In the genomic region with DNA sequence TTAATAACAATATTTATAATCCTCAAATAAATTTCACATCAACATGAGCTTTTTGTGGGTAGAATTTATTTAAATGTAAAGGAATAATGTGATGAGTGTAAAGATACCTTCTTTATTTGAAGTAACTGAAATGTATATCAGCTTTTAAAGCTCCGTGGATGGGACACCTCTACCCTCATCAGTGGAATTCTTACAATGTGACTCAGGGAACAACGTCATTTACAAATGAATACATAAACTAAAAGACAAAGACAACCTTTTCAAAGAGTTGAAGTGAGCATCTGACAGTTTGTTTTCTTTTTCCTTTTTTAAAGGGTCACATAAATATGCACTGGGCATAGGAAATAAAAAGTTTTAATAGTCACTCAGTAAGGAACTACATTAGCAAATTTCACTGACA, we compare ENCODE assay signal across 1 cellular context.
TF ChIP-seq lines count a peak whose summit lies in the region.

No MANE protein-coding gene starts in this region.

TF ChIP-seq in GM23338, 12 proteins besides CTCF, POLR2A, EP300 and RAD21 (continued from another document):
- TF ChIP-seq, protein P1, sequence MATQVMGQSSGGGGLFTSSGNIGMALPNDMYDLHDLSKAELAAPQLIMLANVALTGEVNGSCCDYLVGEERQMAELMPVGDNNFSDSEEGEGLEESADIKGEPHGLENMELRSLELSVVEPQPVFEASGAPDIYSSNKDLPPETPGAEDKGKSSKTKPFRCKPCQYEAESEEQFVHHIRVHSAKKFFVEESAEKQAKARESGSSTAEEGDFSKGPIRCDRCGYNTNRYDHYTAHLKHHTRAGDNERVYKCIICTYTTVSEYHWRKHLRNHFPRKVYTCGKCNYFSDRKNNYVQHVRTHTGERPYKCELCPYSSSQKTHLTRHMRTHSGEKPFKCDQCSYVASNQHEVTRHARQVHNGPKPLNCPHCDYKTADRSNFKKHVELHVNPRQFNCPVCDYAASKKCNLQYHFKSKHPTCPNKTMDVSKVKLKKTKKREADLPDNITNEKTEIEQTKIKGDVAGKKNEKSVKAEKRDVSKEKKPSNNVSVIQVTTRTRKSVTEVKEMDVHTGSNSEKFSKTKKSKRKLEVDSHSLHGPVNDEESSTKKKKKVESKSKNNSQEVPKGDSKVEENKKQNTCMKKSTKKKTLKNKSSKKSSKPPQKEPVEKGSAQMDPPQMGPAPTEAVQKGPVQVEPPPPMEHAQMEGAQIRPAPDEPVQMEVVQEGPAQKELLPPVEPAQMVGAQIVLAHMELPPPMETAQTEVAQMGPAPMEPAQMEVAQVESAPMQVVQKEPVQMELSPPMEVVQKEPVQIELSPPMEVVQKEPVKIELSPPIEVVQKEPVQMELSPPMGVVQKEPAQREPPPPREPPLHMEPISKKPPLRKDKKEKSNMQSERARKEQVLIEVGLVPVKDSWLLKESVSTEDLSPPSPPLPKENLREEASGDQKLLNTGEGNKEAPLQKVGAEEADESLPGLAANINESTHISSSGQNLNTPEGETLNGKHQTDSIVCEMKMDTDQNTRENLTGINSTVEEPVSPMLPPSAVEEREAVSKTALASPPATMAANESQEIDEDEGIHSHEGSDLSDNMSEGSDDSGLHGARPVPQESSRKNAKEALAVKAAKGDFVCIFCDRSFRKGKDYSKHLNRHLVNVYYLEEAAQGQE (IDR thresholded peaks at IDR 0.05; ENCODE audit: unreplicated experiment): no peak
- TF ChIP-seq NANOG (IDR thresholded peaks at IDR 0.05; ENCODE audit: borderline replicate concordance) (peak; percentile 69; the same call in 1 of the 2 replicates), EZH2phosphoT487 (IDR thresholded peaks at IDR 0.05; ENCODE audit: unreplicated experiment) (no peak), JUNB (IDR thresholded peaks at IDR 0.05; ENCODE audit: unreplicated experiment) (no peak)
TF ChIP-seq in GM23338: peak in this region for 2.
